11 cellular contexts compared by ENCODE assay signal in the genomic region with DNA sequence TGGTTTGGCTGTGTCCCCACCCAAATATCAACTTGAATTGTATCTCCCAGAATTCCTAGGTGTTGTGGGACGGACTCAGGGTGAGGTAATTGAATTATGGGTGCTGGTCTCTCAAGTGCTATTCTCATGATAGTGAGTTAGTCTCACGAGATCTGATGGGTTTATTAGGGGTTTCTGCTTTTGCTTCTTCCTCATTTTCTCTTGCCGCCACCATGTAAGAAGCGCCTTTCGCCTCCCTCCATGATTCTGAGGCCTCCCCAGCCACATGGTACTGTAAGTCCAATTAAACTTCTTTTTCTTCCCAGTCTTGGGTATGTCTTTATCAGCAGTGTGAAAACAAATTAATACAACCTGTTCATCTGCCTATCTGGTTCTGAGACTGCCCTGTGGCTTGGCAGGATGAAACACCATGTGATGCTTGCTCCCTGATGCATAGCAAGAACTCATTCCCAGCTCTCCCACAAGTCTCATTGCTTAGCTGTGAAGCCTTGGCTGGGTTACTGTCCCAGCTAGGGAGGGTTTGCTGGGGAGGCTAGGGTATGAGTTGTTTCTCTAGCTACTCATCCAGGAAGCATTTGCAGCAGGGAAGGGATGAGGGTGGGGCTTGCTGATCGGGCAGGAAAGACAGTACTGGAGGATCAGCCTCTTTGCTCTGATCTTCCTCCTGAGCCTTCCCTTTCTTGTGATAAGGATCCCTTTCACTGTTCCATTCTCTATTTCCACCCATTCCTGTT. TPM values are rescaled to one million over a fixed set of nuclear protein-coding genes. Genes with fewer than 3 reads are reported as not detected.
A peak's percentile ranks its signal among the peaks of the same experiment; 100 is the strongest.
DNase-seq lines count a peak whose midpoint lies in the region; ATAC-seq, FAIRE-seq and TF ChIP-seq lines count a peak whose summit lies in the region.
"Had no signal": no experiment of that assay in that cellular context is flagged by ENCODE, and none has a peak within 500 bp of the region (broad histone marks: within the 10 kb centered on the region; RNA-seq: fewer than 3 reads in every experiment).

No MANE protein-coding gene starts in this region.

- H3K9me3 Mint-ChIP-seq in activated CD4-positive, alpha-beta memory T cell treated with anti-CD3 and anti-CD28 coated beads, Interleukin-2, amount 10 ng/mL, durations not matched to agents 7 days and 5 days, result peaks cover 5% of the 10 kb centered on the region
- H3K9me3 Mint-ChIP-seq in activated CD4-positive, alpha-beta memory T cell treated with anti-CD3 and anti-CD28 coated beads for 36 hours, result peaks cover 13% of the 10 kb centered on the region

- WGBS in upper lobe of left lung, 2 donors, result 71 to 76% methylated on average over 6 of the region's 6 CpGs

- H3K9me3 ChIP-seq in kidney (ENCODE audit: control insufficient read depth in 1 of 2, low read length in 2 of 2) (peaks cover 0 to under 1% of the 10 kb centered on the region in 2 donors), upper lobe of left lung (peaks cover 0 to 12% (median 6%) of the 10 kb centered on the region in 4 donors)

- H3K4me1 ChIP-seq in kidney (ENCODE audit: control insufficient read depth in 1 of 2, insufficient read depth in 1 of 2, low read depth in 1 of 2, low read length in 2 of 2) (peaks cover 2 to 3% of the 10 kb centered on the region in 2 donors), upper lobe of left lung (peaks cover 1 to 15% (median 9%) of the 10 kb centered on the region in 4 donors)

- no peaks in the 10 kb centered on the region for H3K27me3 ChIP-seq in upper lobe of left lung

- H3K4me3 ChIP-seq in kidney (ENCODE audit: low read length in 2 of 2), result peak overlapping the region in 1 of 2 donors; percentile 14
- peak overlapping the region in 2 of 4 donors; percentile 15 to 32 for H3K4me3 ChIP-seq in upper lobe of left lung

- H3K27me3 Mint-ChIP-seq in activated CD4-positive, alpha-beta memory T cell treated with anti-CD3 and anti-CD28 coated beads, Interleukin-2, amount 10 ng/mL, durations not matched to agents 7 days and 5 days, result peaks cover 5% of the 10 kb centered on the region
- no peaks in the 10 kb centered on the region for H3K27me3 Mint-ChIP-seq in activated CD4-positive, alpha-beta memory T cell treated with anti-CD3 and anti-CD28 coated beads for 36 hours

- no peak overlapping the region for H3K9ac ChIP-seq in kidney (ENCODE audit: low read length in 2 of 2)

- H3K4me3 Mint-ChIP-seq in activated CD4-positive, alpha-beta memory T cell treated with anti-CD3 and anti-CD28 coated beads, Interleukin-2, amount 10 ng/mL, durations not matched to agents 7 days and 5 days, result peak overlapping the region; percentile 53
- H3K4me3 Mint-ChIP-seq in activated CD4-positive, alpha-beta memory T cell treated with anti-CD3 and anti-CD28 coated beads for 36 hours, result no peak overlapping the region

- peaks cover 22% of the 10 kb centered on the region for H3K4me1 Mint-ChIP-seq in activated CD4-positive, alpha-beta memory T cell treated with anti-CD3 and anti-CD28 coated beads, Interleukin-2, amount 10 ng/mL, durations not matched to agents 7 days and 5 days
- peaks cover 12% of the 10 kb centered on the region for H3K4me1 Mint-ChIP-seq in activated CD4-positive, alpha-beta memory T cell treated with anti-CD3 and anti-CD28 coated beads for 36 hours (ENCODE audit: low read depth)

- no peak for DNase-seq in activated CD4-positive, alpha-beta memory T cell treated with anti-CD3 and anti-CD28 coated beads, Interleukin-2, amount 10 ng/mL, durations not matched to agents 7 days and 5 days
- DNase-seq in activated CD4-positive, alpha-beta memory T cell treated with anti-CD3 and anti-CD28 coated beads for 36 hours, result no peak
- DNase-seq in amniotic stem cell (lab: John Stamatoyannopoulos, UW) (peak; percentile 56), kidney (no peak), upper lobe of left lung (no peak), NCI-H510A treated with DMSO at 0.1 percent for 48 hours (lab: John Stamatoyannopoulos, UW) (no peak)
- DNase-seq in stimulated activated CD4-positive, alpha-beta T cell treated with anti-CD3 and anti-CD28 coated beads, Interleukin-4, amount 100 ng/mL, for 1 hour, result no peak
- DNase-seq: 8988T, head of caudate nucleus, NCI-H69 had no signal

- TF ChIP-seq POLR2A in upper lobe of left lung (IDR thresholded peaks at IDR 0.05), result no peak

- H3K27ac ChIP-seq in kidney (ENCODE audit: low read depth in 2 of 2, low read length in 2 of 2) (peak overlapping the region; percentile 23 to 26), upper lobe of left lung (peak overlapping the region; percentile 23 to 67 (median 42))

- intact Hi-C loops in activated CD4-positive, alpha-beta memory T cell treated with anti-CD3 and anti-CD28 coated beads for 36 hours (cut with micrococcal nuclease), result no loop called here
- intact Hi-C loops in kidney (cut with DNase I), result no loop called here

- POLR2A ChIA-PET in activated CD4-positive, alpha-beta memory T cell treated with anti-CD3 and anti-CD28 coated beads, Interleukin-2, amount 10 ng/mL, durations not matched to agents 7 days and 5 days (lab: Charles Lee), result interaction anchor here (0.6 to 1.4 kb wide), 2 partner anchors 44 to 435 kb away, joined by 3 read pairs; a partner anchor contains a TSS
- POLR2A ChIA-PET in activated CD4-positive, alpha-beta memory T cell treated with anti-CD3 and anti-CD28 coated beads for 36 hours (lab: Charles Lee), result no interaction called here

- no peaks in the 10 kb centered on the region for H3K36me3 ChIP-seq in kidney (ENCODE audit: control insufficient read depth in 1 of 2, insufficient read depth in 2 of 2, low read length in 2 of 2)
- no peaks in the 10 kb centered on the region for H3K36me3 ChIP-seq in upper lobe of left lung

- no peak for TF ChIP-seq EP300 in upper lobe of left lung (IDR thresholded peaks at IDR 0.05)

- ATAC-seq in upper lobe of left lung (ENCODE audit: low FRiP score in 2 of 2) (peak in 1 of 2 donors; percentile 70), GM21528 (IDR thresholded peaks at IDR 0.05; ENCODE audit: low FRiP score, unreplicated experiment) (no peak)

- CTCF ChIA-PET in activated CD4-positive, alpha-beta memory T cell treated with anti-CD3 and anti-CD28 coated beads, Interleukin-2, amount 10 ng/mL, durations not matched to agents 7 days and 5 days (lab: Charles Lee), result interaction anchor here (1.1 kb wide), 1 partner anchor 18 kb away, joined by 4 read pairs; no protein-coding TSS in a partner anchor
- CTCF ChIA-PET in activated CD4-positive, alpha-beta memory T cell treated with anti-CD3 and anti-CD28 coated beads for 36 hours (lab: Charles Lee), result interaction anchor here (1.1 to 1.4 kb wide), 2 partner anchors 17 to 174 kb away, joined by 3 read pairs; no protein-coding TSS in a partner anchor

- no peak for FAIRE-seq in kidney (lab: Jason Lieb, UNC)

- H3K27ac Mint-ChIP-seq in activated CD4-positive, alpha-beta memory T cell treated with anti-CD3 and anti-CD28 coated beads, Interleukin-2, amount 10 ng/mL, durations not matched to agents 7 days and 5 days, result no peak overlapping the region
- no peak overlapping the region for H3K27ac Mint-ChIP-seq in activated CD4-positive, alpha-beta memory T cell treated with anti-CD3 and anti-CD28 coated beads for 36 hours

- TF ChIP-seq CTCF in kidney (IDR thresholded peaks at IDR 0.05; ENCODE audit: borderline replicate concordance, extremely low read depth, insufficient read depth) (no peak), upper lobe of left lung (IDR thresholded peaks at IDR 0.05) (no peak)

- H3K36me3 Mint-ChIP-seq in activated CD4-positive, alpha-beta memory T cell treated with anti-CD3 and anti-CD28 coated beads, Interleukin-2, amount 10 ng/mL, durations not matched to agents 7 days and 5 days (ENCODE audit: low read depth), result peaks cover 10% of the 10 kb centered on the region
- peaks cover 6% of the 10 kb centered on the region for H3K36me3 Mint-ChIP-seq in activated CD4-positive, alpha-beta memory T cell treated with anti-CD3 and anti-CD28 coated beads for 36 hours

RNA-seq across cellular contexts. Expression of a gene that starts 3.7 kb away (rescaled TPM):
- 100 to 1,000 TPM; 139 to 142 TPM for total RNA-seq in activated CD4-positive, alpha-beta memory T cell treated with anti-CD3 and anti-CD28 coated beads, Interleukin-2, amount 10 ng/mL, durations not matched to agents 7 days and 5 days
- 100 to 1,000 TPM; 181 to 194 TPM for total RNA-seq in activated CD4-positive, alpha-beta memory T cell treated with anti-CD3 and anti-CD28 coated beads for 36 hours
- total RNA-seq in kidney (67.5 TPM), upper lobe of left lung (100 to 1,000 TPM in 4 of 6 donors, 10 to 100 TPM in 2; 74.7 to 181 (median 110) TPM)
- 43.4 TPM for polyA plus RNA-seq in kidney (ENCODE audit: insufficient read depth, low read depth, low replicate concordance)

RNA-seq across cellular contexts. Expression of a gene that starts 43.9 kb away (rescaled TPM):
- 10 to 100 TPM; 39.3 to 43.1 TPM for total RNA-seq in activated CD4-positive, alpha-beta memory T cell treated with anti-CD3 and anti-CD28 coated beads, Interleukin-2, amount 10 ng/mL, durations not matched to agents 7 days and 5 days
- 10 to 100 TPM; 48.5 to 49.4 TPM for total RNA-seq in activated CD4-positive, alpha-beta memory T cell treated with anti-CD3 and anti-CD28 coated beads for 36 hours
- total RNA-seq in kidney, result 35.0 TPM
- polyA plus RNA-seq in kidney (ENCODE audit: insufficient read depth, low read depth, low replicate concordance), result 14.8 TPM
- 10 to 100 TPM; 20.9 to 51.6 (median 36.9) TPM for total RNA-seq in upper lobe of left lung
